Comparison of ENCODE assay signal across 8 cellular contexts in the genomic region with DNA sequence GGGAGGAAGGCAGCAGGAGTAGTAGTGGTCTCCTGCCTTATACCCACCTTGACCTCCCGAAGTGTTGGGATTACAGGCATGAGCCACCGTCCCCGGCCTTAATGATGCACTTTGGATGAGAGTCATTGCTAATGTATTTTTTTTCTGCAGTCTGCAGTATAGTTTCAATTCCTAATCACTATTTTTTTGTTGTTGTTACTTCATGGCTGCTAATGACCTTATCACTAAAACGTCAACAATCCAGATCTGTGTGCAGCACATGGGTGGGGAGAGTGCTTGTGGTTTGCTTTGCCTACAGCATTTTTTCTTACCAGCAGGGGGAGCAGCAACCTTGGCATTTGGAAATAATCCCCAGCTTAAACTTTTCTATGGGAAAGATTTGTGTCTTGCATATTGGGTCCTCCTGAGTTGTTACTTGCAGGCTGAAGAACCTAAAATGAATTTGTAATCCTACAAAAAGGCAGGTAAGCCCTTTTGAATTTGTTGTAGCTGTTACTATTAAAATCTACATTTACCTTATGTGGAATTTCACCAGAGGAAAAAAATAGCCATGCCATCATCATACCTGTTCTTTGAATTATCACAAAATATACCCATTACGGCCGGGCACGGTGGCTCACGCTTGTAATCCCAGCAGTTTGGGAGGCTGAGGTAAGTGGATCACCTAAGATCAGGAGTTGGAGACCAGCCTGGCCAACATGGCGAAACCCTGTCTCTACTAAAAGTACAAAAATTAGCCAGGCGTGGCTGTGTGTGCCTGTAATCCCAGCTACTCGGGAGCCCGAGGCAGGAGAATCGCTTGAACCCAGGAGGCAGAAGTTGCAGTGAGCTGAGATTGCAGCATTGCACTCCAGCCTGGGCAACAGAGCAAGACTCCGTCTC. TPM values are rescaled to one million over a fixed set of nuclear protein-coding genes. Genes with fewer than 3 reads are reported as not detected.
A peak's percentile ranks its signal among the peaks of the same experiment; 100 is the strongest.
DNase-seq lines count a peak whose midpoint lies in the region; ATAC-seq lines count a peak whose summit lies in the region.

No MANE protein-coding gene starts in this region.

- DNase-seq in DMS79 treated with DMSO at 0.1 percent for 48 hours (lab: John Stamatoyannopoulos, UW) (peak; percentile 30), DMS79 (lab: John Stamatoyannopoulos, UW) (no peak), NCI-H2196 (lab: John Stamatoyannopoulos, UW; ENCODE audit: unreplicated experiment) (peak; percentile 69), cerebellar cortex (ENCODE audit: low spot score) (peak; percentile 71), left lobe of liver (ENCODE audit: low spot score) (peak; percentile 52)
- peak; percentile 72 for DNase-seq in activated CD4-positive, CD25-positive, alpha-beta regulatory T cell treated with anti-CD3 and anti-CD28 coated beads, Interleukin-2, amount 50 U/mL, for 72 hours
- peak; percentile 65 to 82 (median 78) for DNase-seq in stimulated activated CD4-positive, alpha-beta T cell treated with anti-CD3 and anti-CD28 coated beads, TNF-alpha, amount 100 ng/mL, for 48 hours (ENCODE audit: low read depth in 3 of 3)

- peak; percentile 67 for ATAC-seq in HG02798 (IDR thresholded peaks at IDR 0.05; ENCODE audit: poor library complexity, unreplicated experiment)
- peak; percentile 97 for ATAC-seq in left lobe of liver

RNA-seq across cellular contexts. Expression of a gene that starts 6.3 kb away (rescaled TPM):
- 3.2 TPM for total RNA-seq in left lobe of liver

RNA-seq across cellular contexts. Expression of a gene that starts 17.1 kb away (rescaled TPM):
- not detected for total RNA-seq in left lobe of liver

RNA-seq across cellular contexts. Expression of a gene that starts 31.7 kb away (rescaled TPM):
- total RNA-seq in left lobe of liver, result 0.70 TPM

RNA-seq across cellular contexts. Expression of a gene that starts 40.1 kb away (rescaled TPM):
- 2.9 TPM for total RNA-seq in left lobe of liver
